Comparison of ENCODE assay signal across 35 cellular contexts in genomic region chr6:92667843-92668242, GRCh38.
DNase-seq lines count a peak whose midpoint lies in the region; ATAC-seq, FAIRE-seq and TF ChIP-seq lines count a peak whose summit lies in the region.
"Had no signal": no experiment of that assay in that cellular context is flagged by ENCODE, and none has a peak within 500 bp of the region (broad histone marks: within the 10 kb centered on the region; RNA-seq: fewer than 3 reads in every experiment).

No MANE protein-coding gene starts in this region.

- H3K4me2 ChIP-seq in neural cell (ENCODE audit: low read length): no peak overlapping the region
- H3K4me2 ChIP-seq: PC-9 had no signal

- intact Hi-C loops in heart left ventricle (cut with DNase I): loop anchor here in 1 of 10 donors (5.0 kb wide), 1 partner anchor 194 kb away; no protein-coding TSS in a partner anchor
- intact Hi-C loops in kidney (cut with DNase I): no loop called here

- TF ChIP-seq EP300 in neural cell (conservative IDR thresholded peaks at IDR 0.05; ENCODE audit: poor library complexity, severe bottlenecking): no peak

- no peaks in the 10 kb centered on the region for H3K79me2 ChIP-seq in neural cell (replicated peaks; ENCODE audit: insufficient read depth, low read length)
- H3K79me2 ChIP-seq: parathyroid adenoma had no signal

- DNase-seq in LHCN-M2 (ENCODE audit: low read depth) (peak; percentile 26), astrocyte of the hippocampus (ENCODE audit: low read depth, low spot score) (peak; percentile 49), heart left ventricle (peak in 2 of 5 donors; percentile 16 to 29), kidney (no peak), HPDE6-E6E7 (ENCODE audit: extremely low spot score) (no peak), NCI-H2081 treated with DMSO at 0.1 percent for 48 hours (lab: John Stamatoyannopoulos, UW) (no peak)
- no peak for DNase-seq in stimulated activated CD4-positive, alpha-beta T cell treated with anti-CD3 and anti-CD28 coated beads, Interleukin-12 subunit alpha, Interleukin-12 subunit beta, amount 100 ng/mL, for 4 hours
- DNase-seq: ACHN; activated CD4-positive, alpha-beta T cell treated with anti-CD3 and anti-CD28 coated beads, Interleukin-2, amount 50 U/mL, for 4 hours; activated CD8-positive, alpha-beta memory T cell treated with anti-CD3 and anti-CD28 coated beads, Interleukin-2, amount 10 ng/mL, durations not matched to agents 7 days and 5 days; activated naive CD4-positive, alpha-beta T cell; activated T-cell treated with anti-CD3 and anti-CD28 coated beads, Interleukin-2, amount 50 U/mL, for 72 hours; BE2C; CD8-positive, alpha-beta memory T cell; EL; glutamatergic neuron; lower lobe of right lung; mucosa of descending colon; NCI-H1092 treated with DMSO at 0.1 percent for 48 hours; NCI-H187; NCI-H2171 treated with DMSO at 0.1 percent for 48 hours; NCI-H524 treated with DMSO at 0.1 percent for 48 hours; PC-9; retina; SHP77; spleen; stimulated activated CD8-positive, alpha-beta memory T cell treated with anti-CD3 and anti-CD28 coated beads, Interleukin-4, amount 100 ng/mL, for 48 hours; stimulated activated naive CD8-positive, alpha-beta T cell treated with anti-CD3 and anti-CD28 coated beads, Interleukin-15, amount 100 ng/mL, for 72 hours; T-helper 2 cell had no signal

- TF ChIP-seq CTCF in heart left ventricle (IDR thresholded peaks at IDR 0.05) (no peak), neural cell (IDR thresholded peaks at IDR 0.05; ENCODE audit: poor library complexity, severe bottlenecking) (no peak), kidney (IDR thresholded peaks at IDR 0.05; ENCODE audit: borderline replicate concordance, extremely low read depth, insufficient read depth) (no peak)

- H2AFZ ChIP-seq in neural cell (ENCODE audit: low read depth, low read length): no peak overlapping the region
- H2AFZ ChIP-seq: parathyroid adenoma, PC-9 had no signal

- FAIRE-seq in kidney (lab: Jason Lieb, UNC): no peak
- FAIRE-seq: endothelial cell of umbilical vein, HTR-8/SVneo, K562 had no signal

- TF ChIP-seq POLR2A in heart left ventricle (IDR thresholded peaks at IDR 0.05): no peak

- peak overlapping the region in 5 of 12 donors; percentile 11 to 63 (median 51) for H3K27ac ChIP-seq in heart left ventricle
- no peak overlapping the region for H3K27ac ChIP-seq in neural cell (ENCODE audit: low read length)
- no peak overlapping the region for H3K27ac ChIP-seq in kidney (ENCODE audit: low read depth in 2 of 2, low read length in 2 of 2)
- H3K27ac ChIP-seq: lower lobe of right lung, parathyroid adenoma, PC-9, spleen, vagina had no signal

- H3K27me3 ChIP-seq in heart left ventricle (no peaks in the 10 kb centered on the region), neural cell (ENCODE audit: insufficient read depth, low read depth, low read length) (no peaks in the 10 kb centered on the region)
- H3K27me3 ChIP-seq: BE2C, spleen, vagina had no signal

- H4K20me1 ChIP-seq in neural cell (ENCODE audit: insufficient read depth): no peaks in the 10 kb centered on the region

- no peaks in the 10 kb centered on the region for H3F3A ChIP-seq in neural cell (ENCODE audit: insufficient read depth, low read length, poor library complexity, severe bottlenecking)

- peaks cover 0 to 12% (median 2%) of the 10 kb centered on the region in 12 donors for H3K4me1 ChIP-seq in heart left ventricle
- H3K4me1 ChIP-seq in kidney (ENCODE audit: control insufficient read depth in 1 of 2, insufficient read depth in 1 of 2, low read depth in 1 of 2, low read length in 2 of 2): no peaks in the 10 kb centered on the region
- H3K4me1 ChIP-seq: BE2C, lower lobe of right lung, parathyroid adenoma, spleen, vagina had no signal

- H3K4me3 ChIP-seq in heart left ventricle (peak overlapping the region in 3 of 12 donors; percentile 0 to 8 (median 4)), neural cell (ENCODE audit: low read length) (no peak overlapping the region), kidney (ENCODE audit: low read length in 2 of 2) (no peak overlapping the region)
- H3K4me3 ChIP-seq: K562, lower lobe of right lung, mucosa of descending colon, PC-9, spleen, vagina had no signal

- 8 to 22% (median 18%) methylated on average over 5 of the region's 5 CpGs for WGBS in heart left ventricle, 4 donors

- H3K9me2 ChIP-seq in neural cell (ENCODE audit: insufficient read depth, low read length): no peaks in the 10 kb centered on the region

- ATAC-seq in heart left ventricle: peak; percentile 91 to 99 (median 98)
- ATAC-seq: activated CD8-positive, alpha-beta memory T cell treated with anti-CD3 and anti-CD28 coated beads, Interleukin-2, amount 10 ng/mL, durations not matched to agents 7 days and 5 days; activated T-cell treated with anti-CD3 and anti-CD28 coated beads, Interleukin-2, amount 50 U/mL, for 72 hours; K562; lower lobe of right lung; mucosa of descending colon; stimulated activated naive CD8-positive, alpha-beta T cell treated with anti-CD3 and anti-CD28 coated beads, Interleukin-15, amount 100 ng/mL, for 72 hours had no signal

- H3K36me3 ChIP-seq in heart left ventricle: no peaks in the 10 kb centered on the region
- H3K36me3 ChIP-seq in neural cell (ENCODE audit: insufficient read depth, low read length): no peaks in the 10 kb centered on the region
- H3K36me3 ChIP-seq in kidney (ENCODE audit: control insufficient read depth in 1 of 2, insufficient read depth in 2 of 2, low read length in 2 of 2): no peaks in the 10 kb centered on the region
- H3K36me3 ChIP-seq: BE2C, lower lobe of right lung, spleen, vagina had no signal

- H3K9me3 ChIP-seq in heart left ventricle: no peaks in the 10 kb centered on the region
- no peaks in the 10 kb centered on the region for H3K9me3 ChIP-seq in neural cell (ENCODE audit: low read length)
- no peaks in the 10 kb centered on the region for H3K9me3 ChIP-seq in kidney (ENCODE audit: control insufficient read depth in 1 of 2, low read length in 2 of 2)
- H3K9me3 ChIP-seq: BE2C, lower lobe of right lung, mucosa of descending colon, spleen, vagina had no signal

- H3K9ac ChIP-seq in neural cell (ENCODE audit: low read length): no peak overlapping the region
- H3K9ac ChIP-seq in kidney (ENCODE audit: low read length in 2 of 2): no peak overlapping the region
- H3K9ac ChIP-seq: parathyroid adenoma had no signal

- no peak for TF ChIP-seq RAD21 in neural cell (conservative IDR thresholded peaks at IDR 0.05)

TF ChIP-seq in neural cell, 6 proteins besides CTCF, POLR2A, EP300 and RAD21:
- TF ChIP-seq SMC3 (conservative IDR thresholded peaks at IDR 0.05; ENCODE audit: poor library complexity) (no peak), POLR2AphosphoS5 (IDR thresholded peaks at IDR 0.05) (peak; percentile 32)

Comparison
In these comparisons a context has a peak if more than half of its experiments do, and no peak if none do; other contexts are left out.
1. DNase-seq: peak in LHCN-M2 (single experiment) and astrocyte of the hippocampus (single experiment); none in kidney (single experiment), HPDE6-E6E7 (single experiment), NCI-H2081 treated with DMSO at 0.1 percent for 48 hours (single experiment) and stimulated activated CD4-positive, alpha-beta T cell treated with anti-CD3 and anti-CD28 coated beads, Interleukin-12 subunit alpha, Interleukin-12 subunit beta, amount 100 ng/mL, for 4 hours (single experiment).